ENCODE assay signal across 8 cellular contexts in the genomic region with DNA sequence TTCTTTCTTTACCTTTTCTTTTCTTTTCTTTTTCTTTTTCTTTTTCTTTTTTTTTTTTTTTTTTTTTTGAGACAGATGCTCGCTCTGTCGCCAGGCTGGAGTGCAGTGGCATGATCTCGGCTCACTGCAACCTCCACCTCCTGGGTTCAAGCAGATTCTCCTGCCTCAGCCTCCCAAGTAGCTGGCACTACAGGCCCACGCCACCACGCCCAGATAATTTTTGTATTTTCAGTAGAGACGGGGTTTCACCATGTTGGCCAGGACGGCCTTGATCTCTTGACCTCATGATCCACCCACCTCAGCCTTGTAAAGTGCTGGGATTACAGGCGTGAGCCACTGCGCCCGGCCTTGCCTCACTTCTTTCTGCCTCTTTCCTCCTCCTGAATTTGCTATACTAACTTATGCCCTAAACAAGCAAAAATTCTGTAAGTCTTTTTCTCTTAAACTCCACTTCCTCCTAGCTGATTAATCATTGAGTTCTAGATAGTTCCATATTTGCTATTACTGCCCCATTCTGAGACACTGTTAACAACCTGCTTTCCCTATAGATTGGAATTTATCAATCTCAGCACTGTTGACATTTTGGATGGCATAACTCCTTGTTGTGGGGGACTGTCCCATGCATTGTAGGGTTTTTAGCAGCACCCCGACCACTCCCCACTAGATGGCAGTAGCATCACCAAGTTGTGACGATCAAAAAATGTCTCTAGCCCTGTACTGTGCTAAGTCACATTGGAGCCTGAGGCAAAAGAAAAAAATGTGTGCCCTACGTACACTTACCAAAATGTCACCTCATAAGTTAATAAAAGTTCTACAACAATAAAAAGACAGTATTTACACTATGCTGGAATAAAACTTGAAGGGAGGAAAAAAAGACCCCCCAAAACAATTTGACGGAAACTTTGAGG. TPM values are rescaled to one million over a fixed set of nuclear protein-coding genes. Genes with fewer than 3 reads are reported as not detected.
DNase-seq lines count a peak whose midpoint lies in the region; ATAC-seq, FAIRE-seq and TF ChIP-seq lines count a peak whose summit lies in the region.

No MANE protein-coding gene starts in this region.

- peak; percentile 67 for ATAC-seq in HG02852 (IDR thresholded peaks at IDR 0.05; ENCODE audit: unreplicated experiment)
- peak; percentile 96 for ATAC-seq in left lung
- no peak for ATAC-seq in HG03457 (IDR thresholded peaks at IDR 0.05; ENCODE audit: unreplicated experiment)

- no peak overlapping the region for H3K27ac ChIP-seq in left lung

- no peak overlapping the region for H3K4me3 ChIP-seq in left lung

- FAIRE-seq in G401.6 (lab: Jason Lieb, UNC), result peak; percentile 86

- intact Hi-C loops in left lung (cut with DNase I), result no loop called here

- no peaks in the 10 kb centered on the region for H3K4me1 ChIP-seq in left lung

- H3K27me3 ChIP-seq in left lung, result no peaks in the 10 kb centered on the region

- TF ChIP-seq CTCF in left lung (IDR thresholded peaks at IDR 0.05), result peak; percentile 70 to 72

- H3K9me3 ChIP-seq in left lung, result no peaks in the 10 kb centered on the region

- H3K36me3 ChIP-seq in left lung, result no peaks in the 10 kb centered on the region

- DNase-seq in NCI-H226 (peak; percentile 38), left lung (no peak)
- peak; percentile 55 for DNase-seq in activated CD4-positive, CD25-positive, alpha-beta regulatory T cell treated with anti-CD3 and anti-CD28 coated beads, Interleukin-2, amount 50 U/mL, for 16 hours (ENCODE audit: low read depth, low spot score)
- DNase-seq in central memory CD4-positive, alpha-beta T cell, result peak; percentile 56
- DNase-seq in stimulated activated CD4-positive, alpha-beta T cell treated with anti-CD3 and anti-CD28 coated beads, TNF-alpha, amount 100 ng/mL, for 4 hours (ENCODE audit: low read depth in 3 of 3), result peak; percentile 30 to 54 (median 49)

RNA-seq across cellular contexts. Expression of a gene that starts 16.4 kb away (rescaled TPM):
- 10 to 100 TPM; 32.9 to 37.8 TPM for total RNA-seq in left lung

RNA-seq across cellular contexts. Expression of a gene that starts 24.8 kb away (rescaled TPM):
- total RNA-seq in left lung, result 10 to 100 TPM; 23.3 to 29.1 TPM

Comparison
In these comparisons a context has a peak if more than half of its experiments do, and no peak if none do; other contexts are left out.
1. DNase-seq: peak in NCI-H226 (single experiment), activated CD4-positive, CD25-positive, alpha-beta regulatory T cell treated with anti-CD3 and anti-CD28 coated beads, Interleukin-2, amount 50 U/mL, for 16 hours (single experiment), central memory CD4-positive, alpha-beta T cell (single experiment) and stimulated activated CD4-positive, alpha-beta T cell treated with anti-CD3 and anti-CD28 coated beads, TNF-alpha, amount 100 ng/mL, for 4 hours (3 of 3); none in left lung (0 of 2).